ENCODE assay signal across 1 cellular context in the genomic region with DNA sequence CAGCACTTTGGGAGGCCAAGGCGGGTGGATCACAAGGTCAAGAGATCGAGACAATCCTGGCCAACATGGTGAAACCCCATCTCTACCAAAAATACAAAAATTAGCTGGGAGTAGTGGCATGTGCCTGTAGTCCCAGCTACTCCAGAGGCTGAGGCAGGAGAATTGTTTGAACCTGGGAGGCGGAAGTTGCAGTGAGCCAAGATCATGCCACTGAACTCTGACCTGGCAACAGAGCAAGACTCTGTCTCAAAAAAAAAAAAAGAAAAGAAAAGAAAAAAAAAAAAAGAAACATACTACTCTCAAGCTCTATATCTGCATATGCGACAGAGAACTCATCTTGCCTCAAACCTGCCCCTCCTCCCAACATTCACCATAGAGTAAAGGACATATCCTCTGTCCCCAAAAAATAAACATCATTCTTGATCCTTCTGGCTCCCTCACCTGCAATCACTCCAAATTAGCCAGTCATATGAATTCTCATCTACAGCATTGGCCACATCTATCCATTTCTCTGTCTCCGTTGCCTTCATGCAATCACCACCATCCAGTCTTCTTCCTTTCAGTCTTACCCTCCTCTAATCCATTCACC.
TF ChIP-seq lines count a peak whose summit lies in the region.
"Not testable (repeated sequence)": the region's sequence is repeated elsewhere in the genome, so short reads cannot be mapped to it uniquely, and the experiment has no call there.

No MANE protein-coding gene starts in this region.

TF ChIP-seq in HEK293, 187 proteins besides CTCF, POLR2A, EP300 and RAD21:
- not testable (repeated sequence) for TF ChIP-seq ZNF274 (IDR thresholded peaks at IDR 0.05; ENCODE audit: low read length)
- TF ChIP-seq ZNF274 (tag by site-specific recombination; IDR thresholded peaks at IDR 0.05; ENCODE audit: borderline replicate concordance) = peak; percentile 73; the same call in 1 of the 2 replicates
